In the genomic region with DNA sequence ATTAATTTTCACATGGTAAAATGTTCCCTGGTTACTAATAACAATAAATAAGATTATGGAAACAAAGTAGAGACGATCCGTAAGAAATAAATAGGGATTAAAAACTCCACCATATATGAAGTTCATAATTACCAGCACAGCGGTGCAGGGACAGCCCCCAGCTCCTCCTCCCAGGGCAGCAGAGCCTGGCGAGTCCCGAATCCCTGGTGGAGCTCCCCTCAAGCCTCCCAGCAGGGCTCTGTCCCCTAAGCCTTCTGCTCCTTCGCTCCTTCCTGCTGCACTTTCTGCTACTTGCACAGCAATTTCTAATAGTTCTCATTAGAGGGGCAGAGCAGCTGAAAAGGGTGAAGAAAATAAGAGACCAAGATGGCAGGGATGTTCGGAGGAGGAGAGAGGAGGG, we compare ENCODE assay signal across 26 cellular contexts. TPM values are rescaled to one million over a fixed set of nuclear protein-coding genes. Genes with fewer than 3 reads are reported as not detected.
DNase-seq lines count a peak whose midpoint lies in the region; ATAC-seq and TF ChIP-seq lines count a peak whose summit lies in the region.
"Had no signal": no experiment of that assay in that cellular context is flagged by ENCODE, and none has a peak within 500 bp of the region (broad histone marks: within the 10 kb centered on the region; RNA-seq: fewer than 3 reads in every experiment).

No MANE protein-coding gene starts in this region.

- H3K9me3 ChIP-seq in psoas muscle = peaks cover 18% of the 10 kb centered on the region
- no peaks in the 10 kb centered on the region for H3K9me3 ChIP-seq in sigmoid colon
- H3K9me3 ChIP-seq: pancreas had no signal

- no peaks in the 10 kb centered on the region for H3K4me1 ChIP-seq in psoas muscle
- no peaks in the 10 kb centered on the region for H3K4me1 ChIP-seq in sigmoid colon
- H3K4me1 ChIP-seq: Caco-2, pancreas, tibial nerve had no signal

- 89 to 91% (median 91%) methylated on average over 6 to 7 of the region's 7 CpGs for WGBS in psoas muscle, 3 donors
- WGBS in sigmoid colon, 2 donors = 93 to 96% methylated on average over 7 of the region's 7 CpGs

- CTCF ChIA-PET in WTC11 (lab: Charles Lee) = interaction anchor here (0.5 to 1.0 kb wide), 2 partner anchors 11 to 154 kb away, joined by 3 to 4 read pairs; no protein-coding TSS in a partner anchor

- H3K4me1 Mint-ChIP-seq in natural killer cell (peaks cover 49 to 63% of the 10 kb centered on the region in 2 donors), WTC11 (peaks cover 18% of the 10 kb centered on the region)
- peaks cover 25 to 33% of the 10 kb centered on the region in 2 donors for H3K4me1 Mint-ChIP-seq in natural killer cell treated with Interleukin-12 subunit alpha and Interleukin-12 subunit beta and Interleukin-15 and Interleukin-18, amount 100 ng/mL, for 72 hours (ENCODE audit: low read depth in 2 of 2)
- H3K4me1 Mint-ChIP-seq: nephron had no signal

- H3K27ac ChIP-seq in psoas muscle (no peak overlapping the region), sigmoid colon (no peak overlapping the region)
- H3K27ac ChIP-seq: esophagus muscularis mucosa, pancreas, spleen, tibial nerve had no signal

- POLR2A ChIA-PET in WTC11 (lab: Charles Lee) = no interaction called here

- H3K4me3 ChIP-seq in psoas muscle (no peak overlapping the region), sigmoid colon (no peak overlapping the region)
- H3K4me3 ChIP-seq: esophagus muscularis mucosa, pancreas, spleen, tibial nerve had no signal

- H3K27ac Mint-ChIP-seq in natural killer cell = peak overlapping the region; percentile 71 to 76
- no peak overlapping the region for H3K27ac Mint-ChIP-seq in natural killer cell treated with Interleukin-12 subunit alpha and Interleukin-12 subunit beta and Interleukin-15 and Interleukin-18, amount 100 ng/mL, for 72 hours
- no peak overlapping the region for H3K27ac Mint-ChIP-seq in WTC11
- H3K27ac Mint-ChIP-seq: nephron; T-helper 2 cell treated with Interferon-gamma antibody and Interleukin-4, amounts not matched to agents 5 μg/mL and 100 μg/mL, for 36 hours had no signal

- H3K36me3 Mint-ChIP-seq in natural killer cell (peaks cover 22% of the 10 kb centered on the region), WTC11 (peaks cover 34% of the 10 kb centered on the region)
- peaks cover 26% of the 10 kb centered on the region for H3K36me3 Mint-ChIP-seq in natural killer cell treated with Interleukin-12 subunit alpha and Interleukin-12 subunit beta and Interleukin-15 and Interleukin-18, amount 100 ng/mL, for 72 hours

- no peak for TF ChIP-seq POLR2A in sigmoid colon (IDR thresholded peaks at IDR 0.05)

- H3K27me3 Mint-ChIP-seq in natural killer cell (ENCODE audit: low read depth in 2 of 2) = no peaks in the 10 kb centered on the region
- H3K27me3 Mint-ChIP-seq in natural killer cell treated with Interleukin-12 subunit alpha and Interleukin-12 subunit beta and Interleukin-15 and Interleukin-18, amount 100 ng/mL, for 72 hours = no peaks in the 10 kb centered on the region
- no peaks in the 10 kb centered on the region for H3K27me3 Mint-ChIP-seq in WTC11 (ENCODE audit: low read depth)

- no peak for TF ChIP-seq EP300 in sigmoid colon (IDR thresholded peaks at IDR 0.05)

- intact Hi-C loops in natural killer cell (cut with micrococcal nuclease) (no loop called here), psoas muscle (cut with DNase I) (no loop called here), sigmoid colon (cut with DNase I) (no loop called here)

- DNase-seq in natural killer cell = no peak
- no peak for DNase-seq in natural killer cell treated with Interleukin-12 subunit alpha and Interleukin-12 subunit beta and Interleukin-15 and Interleukin-18, amount 100 ng/mL, for 72 hours (ENCODE audit: low spot score)
- peak; percentile 11 for DNase-seq in WTC11 (ENCODE audit: low spot score)
- peak; percentile 22 for DNase-seq in mesenteric fat pad (ENCODE audit: low spot score)
- no peak for DNase-seq in psoas muscle
- no peak for DNase-seq in sigmoid colon
- DNase-seq: activated CD4-positive, alpha-beta T cell treated with anti-CD3 and anti-CD28 coated beads for 4 hours; activated gamma-delta T cell; caudate nucleus; dermis blood vessel endothelial cell; DMS53; foreskin fibroblast; HFFc6; NCI-H146; NCI-H2107; NCI-H748 treated with DMSO at 0.1 percent for 48 hours; SHP77; spleen; stimulated activated CD4-positive, alpha-beta T cell treated with anti-CD3 and anti-CD28 coated beads, Interleukin-2, amount 100 ng/mL, for 24 hours had no signal

- H3K27me3 ChIP-seq in psoas muscle (ENCODE audit: insufficient read depth in 3 of 3, low read length in 2 of 3) = no peaks in the 10 kb centered on the region
- no peaks in the 10 kb centered on the region for H3K27me3 ChIP-seq in sigmoid colon
- H3K27me3 ChIP-seq: esophagus muscularis mucosa, pancreas, spleen, tibial nerve had no signal

- H3K9me3 Mint-ChIP-seq in natural killer cell (peaks cover 7 to 14% of the 10 kb centered on the region in 2 donors), WTC11 (peaks cover 30% of the 10 kb centered on the region)
- H3K9me3 Mint-ChIP-seq in natural killer cell treated with Interleukin-12 subunit alpha and Interleukin-12 subunit beta and Interleukin-15 and Interleukin-18, amount 100 ng/mL, for 72 hours = peaks cover 9% of the 10 kb centered on the region

- H3K4me3 Mint-ChIP-seq in natural killer cell (peak overlapping the region; percentile 11), WTC11 (no peak overlapping the region)
- no peak overlapping the region for H3K4me3 Mint-ChIP-seq in natural killer cell treated with Interleukin-12 subunit alpha and Interleukin-12 subunit beta and Interleukin-15 and Interleukin-18, amount 100 ng/mL, for 72 hours
- H3K4me3 Mint-ChIP-seq: HFFc6; nephron; T-helper 2 cell treated with Interferon-gamma antibody and Interleukin-4, amounts not matched to agents 5 μg/mL and 100 μg/mL, for 36 hours had no signal

- no peak for ATAC-seq in natural killer cell
- no peak for ATAC-seq in natural killer cell treated with Interleukin-12 subunit alpha and Interleukin-12 subunit beta and Interleukin-15 and Interleukin-18, amount 100 ng/mL, for 72 hours
- no peak; the same call in 1 of the 2 replicates for ATAC-seq in WTC11
- ATAC-seq in psoas muscle = no peak
- ATAC-seq in HG03280 (IDR thresholded peaks at IDR 0.05; ENCODE audit: unreplicated experiment) = no peak

- H3K36me3 ChIP-seq in psoas muscle (ENCODE audit: insufficient read depth in 1 of 2, low read depth in 1 of 2) (no peaks in the 10 kb centered on the region), sigmoid colon (no peaks in the 10 kb centered on the region)
- H3K36me3 ChIP-seq: esophagus muscularis mucosa, pancreas had no signal

- TF ChIP-seq CTCF in natural killer cell (IDR thresholded peaks at IDR 0.05) (no peak), WTC11 (IDR thresholded peaks at IDR 0.05) (no peak), psoas muscle (IDR thresholded peaks at IDR 0.05) (no peak), sigmoid colon (IDR thresholded peaks at IDR 0.05) (no peak)

TF ChIP-seq in WTC11, 78 proteins besides CTCF, POLR2A, EP300 and RAD21 (continues in another document):
- TF ChIP-seq, protein P1, sequence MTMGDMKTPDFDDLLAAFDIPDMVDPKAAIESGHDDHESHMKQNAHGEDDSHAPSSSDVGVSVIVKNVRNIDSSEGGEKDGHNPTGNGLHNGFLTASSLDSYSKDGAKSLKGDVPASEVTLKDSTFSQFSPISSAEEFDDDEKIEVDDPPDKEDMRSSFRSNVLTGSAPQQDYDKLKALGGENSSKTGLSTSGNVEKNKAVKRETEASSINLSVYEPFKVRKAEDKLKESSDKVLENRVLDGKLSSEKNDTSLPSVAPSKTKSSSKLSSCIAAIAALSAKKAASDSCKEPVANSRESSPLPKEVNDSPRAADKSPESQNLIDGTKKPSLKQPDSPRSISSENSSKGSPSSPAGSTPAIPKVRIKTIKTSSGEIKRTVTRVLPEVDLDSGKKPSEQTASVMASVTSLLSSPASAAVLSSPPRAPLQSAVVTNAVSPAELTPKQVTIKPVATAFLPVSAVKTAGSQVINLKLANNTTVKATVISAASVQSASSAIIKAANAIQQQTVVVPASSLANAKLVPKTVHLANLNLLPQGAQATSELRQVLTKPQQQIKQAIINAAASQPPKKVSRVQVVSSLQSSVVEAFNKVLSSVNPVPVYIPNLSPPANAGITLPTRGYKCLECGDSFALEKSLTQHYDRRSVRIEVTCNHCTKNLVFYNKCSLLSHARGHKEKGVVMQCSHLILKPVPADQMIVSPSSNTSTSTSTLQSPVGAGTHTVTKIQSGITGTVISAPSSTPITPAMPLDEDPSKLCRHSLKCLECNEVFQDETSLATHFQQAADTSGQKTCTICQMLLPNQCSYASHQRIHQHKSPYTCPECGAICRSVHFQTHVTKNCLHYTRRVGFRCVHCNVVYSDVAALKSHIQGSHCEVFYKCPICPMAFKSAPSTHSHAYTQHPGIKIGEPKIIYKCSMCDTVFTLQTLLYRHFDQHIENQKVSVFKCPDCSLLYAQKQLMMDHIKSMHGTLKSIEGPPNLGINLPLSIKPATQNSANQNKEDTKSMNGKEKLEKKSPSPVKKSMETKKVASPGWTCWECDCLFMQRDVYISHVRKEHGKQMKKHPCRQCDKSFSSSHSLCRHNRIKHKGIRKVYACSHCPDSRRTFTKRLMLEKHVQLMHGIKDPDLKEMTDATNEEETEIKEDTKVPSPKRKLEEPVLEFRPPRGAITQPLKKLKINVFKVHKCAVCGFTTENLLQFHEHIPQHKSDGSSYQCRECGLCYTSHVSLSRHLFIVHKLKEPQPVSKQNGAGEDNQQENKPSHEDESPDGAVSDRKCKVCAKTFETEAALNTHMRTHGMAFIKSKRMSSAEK (CRISPR knock-in tag; IDR thresholded peaks at IDR 0.05; ENCODE audit: borderline replicate concordance) = no peak
- TF ChIP-seq MXD4 (CRISPR knock-in tag; IDR thresholded peaks at IDR 0.05; ENCODE audit: borderline replicate concordance) (no peak), FOXJ3 (CRISPR knock-in tag; IDR thresholded peaks at IDR 0.05; ENCODE audit: borderline replicate concordance) (no peak), NFE2L1 (CRISPR knock-in tag; IDR thresholded peaks at IDR 0.05) (no peak), OVOL2 (CRISPR knock-in tag; IDR thresholded peaks at IDR 0.05; ENCODE audit: borderline replicate concordance) (no peak), ZNF671 (CRISPR knock-in tag; IDR thresholded peaks at IDR 0.05) (no peak)

RNA-seq across cellular contexts. Expression of a gene that starts 43.6 kb away (rescaled TPM):
- total RNA-seq in natural killer cell = 100 to 1,000 TPM; 252 to 277 (median 274) TPM
- total RNA-seq in natural killer cell treated with Interleukin-12 subunit alpha and Interleukin-12 subunit beta and Interleukin-15 and Interleukin-18, amount 100 ng/mL, for 72 hours = 10 to 100 TPM in 1 of 2 donors, 1 to 10 TPM in 1; 6.9 to 11.7 TPM
- total RNA-seq in WTC11 (2021) = 16.5 to 22.3 TPM (median 16.9 TPM) in 3 replicates
- 102 TPM for total RNA-seq in mesenteric fat pad
- total RNA-seq in psoas muscle = 10 to 100 TPM in 3 of 4 donors, 1 to 10 TPM in 1; 9.2 to 20.2 (median 14.5) TPM
- 10 to 100 TPM in 1 of 3 donors, 1 to 10 TPM in 2; 4.8 to 24.4 (median 5.2) TPM for polyA plus RNA-seq in psoas muscle
- 10 to 100 TPM; 15.0 to 22.4 (median 17.8) TPM for total RNA-seq in sigmoid colon
- polyA plus RNA-seq in sigmoid colon = 10 to 100 TPM in 1 of 3 donors, 1 to 10 TPM in 2; 4.2 to 16.9 (median 5.4) TPM

Comparison
In these comparisons a context has a peak if more than half of its experiments do, and no peak if none do; other contexts are left out.
1. H3K27ac Mint-ChIP-seq: peak in natural killer cell (2 of 2); none in natural killer cell treated with Interleukin-12 subunit alpha and Interleukin-12 subunit beta and Interleukin-15 and Interleukin-18, amount 100 ng/mL, for 72 hours (0 of 2) and WTC11 (single experiment).
2. DNase-seq: peak in WTC11 (single experiment) and mesenteric fat pad (single experiment); none in natural killer cell (single experiment), natural killer cell treated with Interleukin-12 subunit alpha and Interleukin-12 subunit beta and Interleukin-15 and Interleukin-18, amount 100 ng/mL, for 72 hours (single experiment), psoas muscle (0 of 2) and sigmoid colon (single experiment).